In the genomic region with DNA sequence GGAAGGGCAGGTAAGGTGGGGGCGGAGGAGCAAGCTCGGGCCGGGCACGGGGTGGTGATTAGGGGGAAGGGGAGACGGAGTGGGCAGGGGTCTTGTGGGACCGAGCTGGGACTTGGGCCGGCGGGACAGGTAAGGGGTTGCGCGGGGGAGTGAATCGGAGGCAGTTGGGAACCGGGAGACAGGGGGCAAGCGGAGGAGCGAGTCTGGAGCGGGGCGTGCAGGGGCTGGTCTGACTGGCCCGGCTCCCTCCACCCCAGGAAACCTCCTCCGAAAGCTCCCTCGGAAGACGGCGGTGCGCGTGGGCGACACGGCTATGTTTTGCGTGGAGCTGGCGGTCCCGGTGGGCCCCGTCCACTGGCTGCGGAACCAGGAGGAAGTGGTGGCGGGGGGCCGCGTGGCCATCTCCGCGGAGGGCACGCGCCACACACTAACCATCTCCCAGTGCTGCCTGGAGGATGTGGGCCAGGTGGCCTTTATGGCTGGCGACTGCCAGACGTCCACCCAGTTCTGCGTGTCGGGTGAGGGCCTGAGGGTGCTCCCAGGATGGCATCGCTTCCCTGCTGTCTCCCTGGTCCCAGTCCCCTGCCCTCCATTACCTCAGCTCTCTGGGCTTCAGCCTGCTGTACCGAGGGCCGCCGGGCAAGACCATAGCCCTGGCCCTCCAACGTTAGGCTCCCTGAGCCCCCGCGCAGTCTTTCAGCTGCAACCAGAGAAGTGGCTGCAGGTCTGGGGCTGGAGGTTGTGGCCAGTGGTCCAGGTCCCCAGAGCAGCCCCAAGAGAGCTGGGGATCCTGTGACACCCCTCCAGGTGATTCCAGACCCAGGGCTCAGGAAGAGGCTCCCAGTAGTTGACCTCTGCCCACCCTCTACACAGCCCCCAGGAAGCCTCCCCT, we compare ENCODE assay signal across 8 cellular contexts. TPM values are rescaled to one million over a fixed set of nuclear protein-coding genes. Genes with fewer than 3 reads are reported as not detected.
DNase-seq lines count a peak whose midpoint lies in the region; ATAC-seq and TF ChIP-seq lines count a peak whose summit lies in the region.

No MANE protein-coding gene starts in this region.

- H3K27ac ChIP-seq in ascending aorta: no peak overlapping the region
- no peak overlapping the region for H3K27ac ChIP-seq in iPS-20b (ENCODE audit: low read length)
- no peak overlapping the region for H3K27ac ChIP-seq in thymus (ENCODE audit: low read depth)

- no peak for ATAC-seq in GM21515 (IDR thresholded peaks at IDR 0.05; ENCODE audit: unreplicated experiment)

- peak overlapping the region; percentile 48 to 73 for H3K4me3 ChIP-seq in ascending aorta
- peak overlapping the region; percentile 68 for H3K4me3 ChIP-seq in iPS-20b (ENCODE audit: low read length)
- peak overlapping the region; percentile 75 for H3K4me3 ChIP-seq in thymus (ENCODE audit: low read length)

- H3K9ac ChIP-seq in iPS-20b (ENCODE audit: low read depth, low read length): peak overlapping the region; percentile 66; the same call in 1 of the 2 replicates

- H3K27me3 ChIP-seq in ascending aorta (no peaks in the 10 kb centered on the region), iPS-20b (ENCODE audit: insufficient read depth, low read length) (no peaks in the 10 kb centered on the region), thymus (ENCODE audit: control insufficient read depth, insufficient read depth) (no peaks in the 10 kb centered on the region)

- TF ChIP-seq CTCF in ascending aorta (IDR thresholded peaks at IDR 0.05): no peak
- no peak for TF ChIP-seq CTCF in GM13976 (IDR thresholded peaks at IDR 0.05; ENCODE audit: borderline replicate concordance, control extremely low read depth, extremely low read depth, insufficient read depth, missing control alignments)

- H3K36me3 ChIP-seq in ascending aorta: no peaks in the 10 kb centered on the region
- peaks cover 42% of the 10 kb centered on the region for H3K36me3 ChIP-seq in iPS-20b (ENCODE audit: insufficient read depth, low read depth, low read length)
- H3K36me3 ChIP-seq in thymus (ENCODE audit: control insufficient read depth, insufficient read depth): peaks cover 37% of the 10 kb centered on the region

- H3K9me3 ChIP-seq in ascending aorta: no peaks in the 10 kb centered on the region
- no peaks in the 10 kb centered on the region for H3K9me3 ChIP-seq in iPS-20b (ENCODE audit: insufficient read depth, low read depth, low read length)
- no peaks in the 10 kb centered on the region for H3K9me3 ChIP-seq in thymus (ENCODE audit: control insufficient read depth)

- intact Hi-C loops in ascending aorta (cut with DNase I): loop anchor here (2.0 to 10.0 kb wide), 3 partner anchors 63 to 303 kb away; partner anchors contain the start of gene TRIM11

- WGBS in thymus: 51% methylated on average over 48 of the region's 48 CpGs

- H3K4me1 ChIP-seq in ascending aorta (peaks cover 8 to 14% of the 10 kb centered on the region in 2 donors), iPS-20b (ENCODE audit: insufficient read depth, low read length) (no peaks in the 10 kb centered on the region; the same call in 1 of the 2 replicates), thymus (ENCODE audit: control insufficient read depth, insufficient read depth, low read length) (peaks cover 9% of the 10 kb centered on the region)

- in situ Hi-C loops in GM13976 (cut with MboI; ENCODE audit: low sequenced_read_pairs, unreplicated experiment): no loop called here

- DNase-seq in activated CD8-positive, alpha-beta memory T cell treated with anti-CD3 and anti-CD28 coated beads for 24 hours: peak; percentile 71
- DNase-seq in activated CD8-positive, alpha-beta memory T cell treated with anti-CD3 and anti-CD28 coated beads, Interleukin-2, amount 50 U/mL, for 48 hours: no peak
- DNase-seq in ascending aorta (ENCODE audit: low spot score in 2 of 2): no peak
- no peak for DNase-seq in GM13976 (ENCODE audit: low spot score)
- DNase-seq in NK-92 (lab: John Stamatoyannopoulos, UW; ENCODE audit: unreplicated experiment): no peak

RNA-seq across cellular contexts. Expression of gene OBSCN, which starts 6.3 kb away (rescaled TPM):
- total RNA-seq in ascending aorta: 28.6 TPM
- 75.9 TPM for polyA plus RNA-seq in thymus

RNA-seq across cellular contexts. Expression of gene IBA57, which starts 48.6 kb away (rescaled TPM):
- 55.6 TPM for total RNA-seq in ascending aorta
- 1.7 TPM for polyA plus RNA-seq in thymus
